7 cellular contexts compared by ENCODE assay signal in the genomic region with DNA sequence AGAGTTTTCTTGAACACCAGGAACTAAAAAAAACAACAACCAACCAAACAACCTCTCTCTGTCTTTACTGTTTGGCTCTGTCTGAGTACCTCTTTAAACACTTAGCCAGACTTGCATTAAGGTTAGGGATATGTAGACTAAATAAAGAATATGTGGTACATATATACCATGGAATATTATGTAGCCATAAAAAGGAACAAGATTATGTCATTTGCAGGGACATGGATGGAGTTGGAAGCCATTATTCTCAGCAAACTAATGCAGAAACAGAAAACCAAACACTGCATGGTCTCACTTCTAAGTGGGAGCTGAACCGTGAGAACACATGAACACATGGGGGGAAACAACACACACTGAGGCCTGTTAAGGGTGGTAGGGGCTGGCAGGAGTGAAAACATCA.
"Had no signal": no experiment of that assay in that cellular context is flagged by ENCODE, and none has a peak within 500 bp of the region (broad histone marks: within the 10 kb centered on the region; RNA-seq: fewer than 3 reads in every experiment).

No MANE protein-coding gene starts in this region.

- H3K9ac ChIP-seq: KMS-11 had no signal

- FAIRE-seq: HepG2, HTR-8/SVneo had no signal

- H3K27ac ChIP-seq: HL-60, KMS-11 had no signal

- ATAC-seq: HepG2 had no signal

- DNase-seq: IMR-90, KBM-7, KG1 had no signal

- H3K4me2 ChIP-seq: KMS-11 had no signal
